Comparison of ENCODE assay signal across 8 cellular contexts in genomic region chr3:43155464-43156121, GRCh38. TPM values are rescaled to one million over a fixed set of nuclear protein-coding genes. Genes with fewer than 3 reads are reported as not detected.
DNase-seq lines count a peak whose midpoint lies in the region; ATAC-seq and TF ChIP-seq lines count a peak whose summit lies in the region.

No MANE protein-coding gene starts in this region.

- TF ChIP-seq CTCF in AG09309 (IDR thresholded peaks at IDR 0.05; ENCODE audit: control insufficient read depth, insufficient read depth, low read depth, low read length, missing control alignments) (peak; percentile 82), ascending aorta (IDR thresholded peaks at IDR 0.05) (peak in 2 of 3 experiments; percentile 44 to 66)

- H3K4me1 ChIP-seq in ascending aorta, result no peaks in the 10 kb centered on the region

- no peak for DNase-seq in AG09309 (ENCODE audit: low read depth)
- DNase-seq in HuH-7.5 (ENCODE audit: low spot score), result peak; percentile 27
- DNase-seq in ascending aorta (ENCODE audit: low spot score in 2 of 2), result peak in 1 of 2 donors; percentile 81
- peak; percentile 58 for DNase-seq in iPS DF 4.7 (ENCODE audit: extremely low read depth, low spot score)
- peak; percentile 33 for DNase-seq in smooth muscle cell of the brain vasculature (ENCODE audit: low read depth, low spot score)
- DNase-seq in activated CD8-positive, alpha-beta memory T cell treated with anti-CD3 and anti-CD28 coated beads, Interleukin-2, amount 50 U/mL, for 4 hours, result no peak
- no peak for DNase-seq in NOMO-1 (lab: John Stamatoyannopoulos, UW; ENCODE audit: unreplicated experiment in 2 of 2)

- H3K9me3 ChIP-seq in ascending aorta, result no peaks in the 10 kb centered on the region

- no peak overlapping the region for H3K27ac ChIP-seq in ascending aorta

- H3K4me3 ChIP-seq in AG09309 (ENCODE audit: control insufficient read depth, low read depth, low read length) (no peak overlapping the region), ascending aorta (no peak overlapping the region)

- no peaks in the 10 kb centered on the region for H3K27me3 ChIP-seq in ascending aorta

- no peaks in the 10 kb centered on the region for H3K36me3 ChIP-seq in ascending aorta

- intact Hi-C loops in ascending aorta (cut with DNase I), result loop anchor here (1.0 kb wide), 1 partner anchor 194 kb away; no protein-coding TSS in a partner anchor

- ATAC-seq in HG02571 (IDR thresholded peaks at IDR 0.05; ENCODE audit: unreplicated experiment), result no peak

RNA-seq across cellular contexts. Expression of gene POMGNT2, which starts 49.7 kb away (rescaled TPM):
- total RNA-seq in ascending aorta, result 14.5 TPM

Comparison
In these comparisons a context has a peak if more than half of its experiments do, and no peak if none do; other contexts are left out.
1. DNase-seq: peak in HuH-7.5 (single experiment), iPS DF 4.7 (single experiment) and smooth muscle cell of the brain vasculature (single experiment); none in AG09309 (single experiment), activated CD8-positive, alpha-beta memory T cell treated with anti-CD3 and anti-CD28 coated beads, Interleukin-2, amount 50 U/mL, for 4 hours (single experiment) and NOMO-1 (0 of 2).